1 cellular context compared by ENCODE assay signal in the genomic region with DNA sequence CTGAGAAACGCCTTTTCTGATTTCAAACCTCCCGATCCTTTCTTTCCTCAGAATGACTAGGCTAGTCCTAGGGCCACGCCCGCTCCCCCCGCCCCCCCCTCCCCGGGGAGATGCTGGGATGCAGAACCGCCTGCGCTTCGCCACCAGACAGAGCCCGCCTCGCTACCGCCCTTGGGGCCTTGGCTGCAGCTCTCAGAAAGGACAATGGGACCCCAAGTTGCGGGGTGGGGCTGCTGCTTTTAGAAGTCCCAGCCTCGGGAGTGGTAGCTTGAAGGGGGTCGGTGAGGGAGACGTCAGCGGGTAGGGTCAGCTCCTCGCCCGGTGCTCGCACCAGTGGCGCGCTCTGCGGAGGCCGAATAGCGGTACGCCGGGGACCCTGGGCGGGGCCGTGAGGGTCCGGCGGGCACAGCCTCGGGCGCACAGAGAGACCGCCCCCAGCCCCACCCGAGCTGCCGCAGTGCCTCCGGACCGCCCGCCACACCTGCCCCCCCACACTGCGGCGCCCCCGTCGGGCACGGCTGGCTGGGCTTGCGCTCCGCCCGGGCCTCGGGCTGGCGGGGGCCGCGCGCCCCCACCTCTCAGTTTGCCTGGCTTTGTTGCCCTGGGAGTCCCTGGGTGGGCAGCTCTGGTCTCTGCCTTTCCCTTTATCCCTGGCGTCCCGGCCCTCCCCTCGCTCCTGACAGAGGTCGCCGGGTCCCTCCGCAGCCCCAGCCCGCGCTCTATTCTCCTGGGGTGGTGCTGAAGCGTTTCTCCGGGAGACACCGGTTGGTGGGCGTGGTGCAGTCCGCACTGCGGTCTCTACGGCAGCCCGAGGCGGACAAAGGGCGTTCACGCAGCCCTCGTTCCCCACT.
TF ChIP-seq lines count a peak whose summit lies in the region.

No MANE protein-coding gene starts in this region.

TF ChIP-seq in HepG2, 621 proteins besides CTCF, POLR2A, EP300 and RAD21 (continued from another document and continues in another):
- TF ChIP-seq, protein P1, sequence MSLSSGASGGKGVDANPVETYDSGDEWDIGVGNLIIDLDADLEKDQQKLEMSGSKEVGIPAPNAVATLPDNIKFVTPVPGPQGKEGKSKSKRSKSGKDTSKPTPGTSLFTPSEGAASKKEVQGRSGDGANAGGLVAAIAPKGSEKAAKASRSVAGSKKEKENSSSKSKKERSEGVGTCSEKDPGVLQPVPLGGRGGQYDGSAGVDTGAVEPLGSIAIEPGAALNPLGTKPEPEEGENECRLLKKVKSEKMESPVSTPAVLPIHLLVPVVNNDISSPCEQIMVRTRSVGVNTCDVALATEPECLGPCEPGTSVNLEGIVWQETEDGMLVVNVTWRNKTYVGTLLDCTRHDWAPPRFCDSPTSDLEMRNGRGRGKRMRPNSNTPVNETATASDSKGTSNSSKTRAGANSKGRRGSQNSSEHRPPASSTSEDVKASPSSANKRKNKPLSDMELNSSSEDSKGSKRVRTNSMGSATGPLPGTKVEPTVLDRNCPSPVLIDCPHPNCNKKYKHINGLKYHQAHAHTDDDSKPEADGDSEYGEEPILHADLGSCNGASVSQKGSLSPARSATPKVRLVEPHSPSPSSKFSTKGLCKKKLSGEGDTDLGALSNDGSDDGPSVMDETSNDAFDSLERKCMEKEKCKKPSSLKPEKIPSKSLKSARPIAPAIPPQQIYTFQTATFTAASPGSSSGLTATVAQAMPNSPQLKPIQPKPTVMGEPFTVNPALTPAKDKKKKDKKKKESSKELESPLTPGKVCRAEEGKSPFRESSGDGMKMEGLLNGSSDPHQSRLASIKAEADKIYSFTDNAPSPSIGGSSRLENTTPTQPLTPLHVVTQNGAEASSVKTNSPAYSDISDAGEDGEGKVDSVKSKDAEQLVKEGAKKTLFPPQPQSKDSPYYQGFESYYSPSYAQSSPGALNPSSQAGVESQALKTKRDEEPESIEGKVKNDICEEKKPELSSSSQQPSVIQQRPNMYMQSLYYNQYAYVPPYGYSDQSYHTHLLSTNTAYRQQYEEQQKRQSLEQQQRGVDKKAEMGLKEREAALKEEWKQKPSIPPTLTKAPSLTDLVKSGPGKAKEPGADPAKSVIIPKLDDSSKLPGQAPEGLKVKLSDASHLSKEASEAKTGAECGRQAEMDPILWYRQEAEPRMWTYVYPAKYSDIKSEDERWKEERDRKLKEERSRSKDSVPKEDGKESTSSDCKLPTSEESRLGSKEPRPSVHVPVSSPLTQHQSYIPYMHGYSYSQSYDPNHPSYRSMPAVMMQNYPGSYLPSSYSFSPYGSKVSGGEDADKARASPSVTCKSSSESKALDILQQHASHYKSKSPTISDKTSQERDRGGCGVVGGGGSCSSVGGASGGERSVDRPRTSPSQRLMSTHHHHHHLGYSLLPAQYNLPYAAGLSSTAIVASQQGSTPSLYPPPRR (CRISPR knock-in tag; IDR thresholded peaks at IDR 0.05; ENCODE audit: borderline replicate concordance): no peak
- TF ChIP-seq ZNF709 (CRISPR knock-in tag; IDR thresholded peaks at IDR 0.05) (peak; percentile 53; the same call in 1 of the 2 replicates), ZBTB7B (CRISPR knock-in tag; IDR thresholded peaks at IDR 0.05) (no peak), ZNF790 (CRISPR knock-in tag; IDR thresholded peaks at IDR 0.05; ENCODE audit: borderline replicate concordance) (no peak), TBP (CRISPR knock-in tag; IDR thresholded peaks at IDR 0.05) (no peak), ZSCAN20 (CRISPR knock-in tag; IDR thresholded peaks at IDR 0.05; ENCODE audit: borderline replicate concordance) (no peak), EHMT2 (IDR thresholded peaks at IDR 0.05; ENCODE audit: borderline replicate concordance, low read depth, low read length) (no peak), HOXA7 (CRISPR knock-in tag; IDR thresholded peaks at IDR 0.05) (no peak), ZNF207 (IDR thresholded peaks at IDR 0.05; ENCODE audit: borderline replicate concordance) (no peak), ZNF138 (CRISPR knock-in tag; IDR thresholded peaks at IDR 0.05; ENCODE audit: low read depth) (no peak), ZNF3 (CRISPR knock-in tag; IDR thresholded peaks at IDR 0.05) (no peak), ZNF570 (CRISPR knock-in tag; IDR thresholded peaks at IDR 0.05; ENCODE audit: borderline replicate concordance) (no peak), ZNF446 (CRISPR knock-in tag; IDR thresholded peaks at IDR 0.05) (no peak), HMGA1 (CRISPR knock-in tag; conservative IDR thresholded peaks at IDR 0.05) (no peak), ZNF282 (IDR thresholded peaks at IDR 0.05; ENCODE audit: partially characterized antibody) (no peak), IKZF4 (CRISPR knock-in tag; IDR thresholded peaks at IDR 0.05; ENCODE audit: borderline replicate concordance, low read depth, not compliant biosample characterization) (no peak), DMAP1 (CRISPR knock-in tag; IDR thresholded peaks at IDR 0.05) (no peak; the same call in 1 of the 2 replicates), ZNF777 (CRISPR knock-in tag; IDR thresholded peaks at IDR 0.05) (peak; percentile 82), ZNF510 (CRISPR knock-in tag; IDR thresholded peaks at IDR 0.05; ENCODE audit: low read depth) (no peak), FOXM1 (CRISPR knock-in tag; IDR thresholded peaks at IDR 0.05) (no peak), ZNF780A (CRISPR knock-in tag; IDR thresholded peaks at IDR 0.05) (no peak), SP1 (IDR thresholded peaks at IDR 0.05) (no peak), SP1 (CRISPR knock-in tag; IDR thresholded peaks at IDR 0.05) (peak; percentile 48; the same call in 1 of the 2 replicates), HNRNPLL (IDR thresholded peaks at IDR 0.05; ENCODE audit: low read depth, low read length, poor library complexity, severe bottlenecking) (peak; percentile 69), POGZ (CRISPR knock-in tag; IDR thresholded peaks at IDR 0.05) (peak; percentile 43; the same call in 1 of the 2 replicates), ZNF747 (CRISPR knock-in tag; IDR thresholded peaks at IDR 0.05; ENCODE audit: borderline replicate concordance) (0 out of 2 replicates have a peak, but pooled peaks have one; percentile 26)
- TF ChIP-seq, protein P2, sequence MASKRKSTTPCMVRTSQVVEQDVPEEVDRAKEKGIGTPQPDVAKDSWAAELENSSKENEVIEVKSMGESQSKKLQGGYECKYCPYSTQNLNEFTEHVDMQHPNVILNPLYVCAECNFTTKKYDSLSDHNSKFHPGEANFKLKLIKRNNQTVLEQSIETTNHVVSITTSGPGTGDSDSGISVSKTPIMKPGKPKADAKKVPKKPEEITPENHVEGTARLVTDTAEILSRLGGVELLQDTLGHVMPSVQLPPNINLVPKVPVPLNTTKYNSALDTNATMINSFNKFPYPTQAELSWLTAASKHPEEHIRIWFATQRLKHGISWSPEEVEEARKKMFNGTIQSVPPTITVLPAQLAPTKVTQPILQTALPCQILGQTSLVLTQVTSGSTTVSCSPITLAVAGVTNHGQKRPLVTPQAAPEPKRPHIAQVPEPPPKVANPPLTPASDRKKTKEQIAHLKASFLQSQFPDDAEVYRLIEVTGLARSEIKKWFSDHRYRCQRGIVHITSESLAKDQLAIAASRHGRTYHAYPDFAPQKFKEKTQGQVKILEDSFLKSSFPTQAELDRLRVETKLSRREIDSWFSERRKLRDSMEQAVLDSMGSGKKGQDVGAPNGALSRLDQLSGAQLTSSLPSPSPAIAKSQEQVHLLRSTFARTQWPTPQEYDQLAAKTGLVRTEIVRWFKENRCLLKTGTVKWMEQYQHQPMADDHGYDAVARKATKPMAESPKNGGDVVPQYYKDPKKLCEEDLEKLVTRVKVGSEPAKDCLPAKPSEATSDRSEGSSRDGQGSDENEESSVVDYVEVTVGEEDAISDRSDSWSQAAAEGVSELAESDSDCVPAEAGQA (IDR thresholded peaks at IDR 0.05; ENCODE audit: low read depth): no peak
- TF ChIP-seq, protein P2 (CRISPR knock-in tag; IDR thresholded peaks at IDR 0.05; ENCODE audit: borderline replicate concordance): no peak
- TF ChIP-seq, protein P3, sequence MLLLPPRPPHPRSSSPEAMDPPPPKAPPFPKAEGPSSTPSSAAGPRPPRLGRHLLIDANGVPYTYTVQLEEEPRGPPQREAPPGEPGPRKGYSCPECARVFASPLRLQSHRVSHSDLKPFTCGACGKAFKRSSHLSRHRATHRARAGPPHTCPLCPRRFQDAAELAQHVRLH (CRISPR knock-in tag; IDR thresholded peaks at IDR 0.05; ENCODE audit: borderline replicate concordance, low read depth): no peak
- TF ChIP-seq, protein P4, sequence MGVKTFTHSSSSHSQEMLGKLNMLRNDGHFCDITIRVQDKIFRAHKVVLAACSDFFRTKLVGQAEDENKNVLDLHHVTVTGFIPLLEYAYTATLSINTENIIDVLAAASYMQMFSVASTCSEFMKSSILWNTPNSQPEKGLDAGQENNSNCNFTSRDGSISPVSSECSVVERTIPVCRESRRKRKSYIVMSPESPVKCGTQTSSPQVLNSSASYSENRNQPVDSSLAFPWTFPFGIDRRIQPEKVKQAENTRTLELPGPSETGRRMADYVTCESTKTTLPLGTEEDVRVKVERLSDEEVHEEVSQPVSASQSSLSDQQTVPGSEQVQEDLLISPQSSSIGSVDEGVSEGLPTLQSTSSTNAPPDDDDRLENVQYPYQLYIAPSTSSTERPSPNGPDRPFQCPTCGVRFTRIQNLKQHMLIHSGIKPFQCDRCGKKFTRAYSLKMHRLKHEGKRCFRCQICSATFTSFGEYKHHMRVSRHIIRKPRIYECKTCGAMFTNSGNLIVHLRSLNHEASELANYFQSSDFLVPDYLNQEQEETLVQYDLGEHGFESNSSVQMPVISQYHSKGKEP (CRISPR knock-in tag; IDR thresholded peaks at IDR 0.05): no peak
- TF ChIP-seq, protein P5, sequence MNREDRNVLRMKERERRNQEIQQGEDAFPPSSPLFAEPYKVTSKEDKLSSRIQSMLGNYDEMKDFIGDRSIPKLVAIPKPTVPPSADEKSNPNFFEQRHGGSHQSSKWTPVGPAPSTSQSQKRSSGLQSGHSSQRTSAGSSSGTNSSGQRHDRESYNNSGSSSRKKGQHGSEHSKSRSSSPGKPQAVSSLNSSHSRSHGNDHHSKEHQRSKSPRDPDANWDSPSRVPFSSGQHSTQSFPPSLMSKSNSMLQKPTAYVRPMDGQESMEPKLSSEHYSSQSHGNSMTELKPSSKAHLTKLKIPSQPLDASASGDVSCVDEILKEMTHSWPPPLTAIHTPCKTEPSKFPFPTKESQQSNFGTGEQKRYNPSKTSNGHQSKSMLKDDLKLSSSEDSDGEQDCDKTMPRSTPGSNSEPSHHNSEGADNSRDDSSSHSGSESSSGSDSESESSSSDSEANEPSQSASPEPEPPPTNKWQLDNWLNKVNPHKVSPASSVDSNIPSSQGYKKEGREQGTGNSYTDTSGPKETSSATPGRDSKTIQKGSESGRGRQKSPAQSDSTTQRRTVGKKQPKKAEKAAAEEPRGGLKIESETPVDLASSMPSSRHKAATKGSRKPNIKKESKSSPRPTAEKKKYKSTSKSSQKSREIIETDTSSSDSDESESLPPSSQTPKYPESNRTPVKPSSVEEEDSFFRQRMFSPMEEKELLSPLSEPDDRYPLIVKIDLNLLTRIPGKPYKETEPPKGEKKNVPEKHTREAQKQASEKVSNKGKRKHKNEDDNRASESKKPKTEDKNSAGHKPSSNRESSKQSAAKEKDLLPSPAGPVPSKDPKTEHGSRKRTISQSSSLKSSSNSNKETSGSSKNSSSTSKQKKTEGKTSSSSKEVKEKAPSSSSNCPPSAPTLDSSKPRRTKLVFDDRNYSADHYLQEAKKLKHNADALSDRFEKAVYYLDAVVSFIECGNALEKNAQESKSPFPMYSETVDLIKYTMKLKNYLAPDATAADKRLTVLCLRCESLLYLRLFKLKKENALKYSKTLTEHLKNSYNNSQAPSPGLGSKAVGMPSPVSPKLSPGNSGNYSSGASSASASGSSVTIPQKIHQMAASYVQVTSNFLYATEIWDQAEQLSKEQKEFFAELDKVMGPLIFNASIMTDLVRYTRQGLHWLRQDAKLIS (CRISPR knock-in tag; IDR thresholded peaks at IDR 0.05): no peak
- TF ChIP-seq, protein P6, sequence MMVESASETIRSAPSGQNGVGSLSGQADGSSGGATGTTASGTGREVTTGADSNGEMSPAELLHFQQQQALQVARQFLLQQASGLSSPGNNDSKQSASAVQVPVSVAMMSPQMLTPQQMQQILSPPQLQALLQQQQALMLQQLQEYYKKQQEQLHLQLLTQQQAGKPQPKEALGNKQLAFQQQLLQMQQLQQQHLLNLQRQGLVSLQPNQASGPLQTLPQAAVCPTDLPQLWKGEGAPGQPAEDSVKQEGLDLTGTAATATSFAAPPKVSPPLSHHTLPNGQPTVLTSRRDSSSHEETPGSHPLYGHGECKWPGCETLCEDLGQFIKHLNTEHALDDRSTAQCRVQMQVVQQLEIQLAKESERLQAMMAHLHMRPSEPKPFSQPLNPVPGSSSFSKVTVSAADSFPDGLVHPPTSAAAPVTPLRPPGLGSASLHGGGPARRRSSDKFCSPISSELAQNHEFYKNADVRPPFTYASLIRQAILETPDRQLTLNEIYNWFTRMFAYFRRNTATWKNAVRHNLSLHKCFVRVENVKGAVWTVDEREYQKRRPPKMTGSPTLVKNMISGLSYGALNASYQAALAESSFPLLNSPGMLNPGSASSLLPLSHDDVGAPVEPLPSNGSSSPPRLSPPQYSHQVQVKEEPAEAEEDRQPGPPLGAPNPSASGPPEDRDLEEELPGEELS (CRISPR knock-in tag; IDR thresholded peaks at IDR 0.05): no peak
- TF ChIP-seq, protein P7, sequence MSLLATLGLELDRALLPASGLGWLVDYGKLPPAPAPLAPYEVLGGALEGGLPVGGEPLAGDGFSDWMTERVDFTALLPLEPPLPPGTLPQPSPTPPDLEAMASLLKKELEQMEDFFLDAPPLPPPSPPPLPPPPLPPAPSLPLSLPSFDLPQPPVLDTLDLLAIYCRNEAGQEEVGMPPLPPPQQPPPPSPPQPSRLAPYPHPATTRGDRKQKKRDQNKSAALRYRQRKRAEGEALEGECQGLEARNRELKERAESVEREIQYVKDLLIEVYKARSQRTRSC (CRISPR knock-in tag; IDR thresholded peaks at IDR 0.05; ENCODE audit: low read depth): no peak
- TF ChIP-seq, protein P8, sequence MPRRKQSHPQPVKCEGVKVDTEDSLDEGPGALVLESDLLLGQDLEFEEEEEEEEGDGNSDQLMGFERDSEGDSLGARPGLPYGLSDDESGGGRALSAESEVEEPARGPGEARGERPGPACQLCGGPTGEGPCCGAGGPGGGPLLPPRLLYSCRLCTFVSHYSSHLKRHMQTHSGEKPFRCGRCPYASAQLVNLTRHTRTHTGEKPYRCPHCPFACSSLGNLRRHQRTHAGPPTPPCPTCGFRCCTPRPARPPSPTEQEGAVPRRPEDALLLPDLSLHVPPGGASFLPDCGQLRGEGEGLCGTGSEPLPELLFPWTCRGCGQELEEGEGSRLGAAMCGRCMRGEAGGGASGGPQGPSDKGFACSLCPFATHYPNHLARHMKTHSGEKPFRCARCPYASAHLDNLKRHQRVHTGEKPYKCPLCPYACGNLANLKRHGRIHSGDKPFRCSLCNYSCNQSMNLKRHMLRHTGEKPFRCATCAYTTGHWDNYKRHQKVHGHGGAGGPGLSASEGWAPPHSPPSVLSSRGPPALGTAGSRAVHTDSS (CRISPR knock-in tag; conservative IDR thresholded peaks at IDR 0.05): no peak
